In the genomic region with DNA sequence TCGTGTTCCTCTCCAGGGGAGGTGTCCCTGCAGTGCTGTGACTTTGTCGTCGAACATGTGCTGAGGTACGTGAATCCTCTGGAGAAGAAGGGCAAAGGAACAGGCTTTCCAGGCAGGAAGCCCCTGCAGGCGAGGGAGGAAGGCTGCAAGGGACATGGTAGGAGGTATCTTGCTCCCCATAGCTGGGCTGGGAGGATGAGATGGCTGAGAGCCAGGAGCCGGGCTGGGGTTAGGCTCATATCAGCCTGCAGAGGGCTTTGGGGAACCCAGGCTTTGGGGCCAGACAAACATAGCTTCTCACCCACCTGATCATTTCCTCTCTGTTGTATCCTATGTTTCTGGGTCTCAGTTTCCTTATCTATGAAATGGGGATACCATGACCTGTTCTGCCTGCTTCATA, we compare ENCODE assay signal across 14 cellular contexts. TPM values are rescaled to one million over a fixed set of nuclear protein-coding genes. Genes with fewer than 3 reads are reported as not detected.
DNase-seq lines count a peak whose midpoint lies in the region; ATAC-seq, FAIRE-seq and TF ChIP-seq lines count a peak whose summit lies in the region.
"Not testable (repeated sequence)": the region's sequence is repeated elsewhere in the genome, so short reads cannot be mapped to it uniquely, and the experiment has no call there.
"Had no signal": no experiment of that assay in that cellular context is flagged by ENCODE, and none has a peak within 500 bp of the region (broad histone marks: within the 10 kb centered on the region; RNA-seq: fewer than 3 reads in every experiment).

No MANE protein-coding gene starts in this region.

- H2AFZ ChIP-seq in GM23338; HCT116 (ENCODE audit: low read depth, low read length, poor library complexity, severe bottlenecking); K562 (ENCODE audit: low read depth, low read length); HepG2 (ENCODE audit: low read length): not testable (repeated sequence)

- TF ChIP-seq POLR2A in A549 (IDR thresholded peaks at IDR 0.05; ENCODE audit: low read length); HCT116 (IDR thresholded peaks at IDR 0.05; ENCODE audit: borderline replicate concordance, extremely low read depth, insufficient read depth, insufficient read length); K562 (conservative IDR thresholded peaks at IDR 0.05); HepG2 (IDR thresholded peaks at IDR 0.05; ENCODE audit: insufficient read depth in 1 of 2, low read depth in 2 of 2, low read length in 2 of 2): not testable (repeated sequence)

- H4K20me1 ChIP-seq in GM23338 (replicated peaks; ENCODE audit: insufficient read depth); HCT116 (ENCODE audit: insufficient read depth); K562 (replicated peaks; ENCODE audit: control insufficient read depth, insufficient read depth, low read length); HepG2 (ENCODE audit: insufficient read depth, low read length): not testable (repeated sequence)

- not testable (repeated sequence) for H3K36me3 ChIP-seq in GM23338 (ENCODE audit: insufficient read depth); HCT116 (ENCODE audit: control insufficient read depth in 1 of 2, insufficient read depth in 2 of 2, low read length in 2 of 2); Panc1 (ENCODE audit: control insufficient read depth, insufficient read depth, low read length); K562 (ENCODE audit: control insufficient read depth, insufficient read depth, low read length); HepG2 (replicated peaks in 1 of 2; ENCODE audit: control insufficient read depth in 1 of 2, insufficient read depth in 2 of 2, low read length in 2 of 2)

- H3K27me3 ChIP-seq in GM23338 (ENCODE audit: insufficient read depth); HCT116 (ENCODE audit: insufficient read depth, low read length); Panc1 (ENCODE audit: control insufficient read depth, insufficient read depth, low read length); K562 (ENCODE audit: control insufficient read depth in 2 of 2, insufficient read depth in 2 of 2, low read length in 2 of 2); HepG2 (ENCODE audit: control insufficient read depth in 1 of 2, insufficient read depth in 2 of 2, low read length in 2 of 2): not testable (repeated sequence)

- not testable (repeated sequence) for H3K27ac Mint-ChIP-seq in GM23338, WTC11

- H3K9me2 ChIP-seq in GM23338 (ENCODE audit: insufficient read depth); HCT116 (ENCODE audit: insufficient read depth): not testable (repeated sequence)

- not testable (repeated sequence) for H3K4me1 Mint-ChIP-seq in GM23338, WTC11

- in situ Hi-C loops in Panc1 (cut with HindIII; ENCODE audit: low pct_unique_long_range_greater_than_20kb, low sequenced_read_pairs); HepG2 (cut with HindIII; ENCODE audit: extremely low pct_ligation_motif_present, low pct_unique_long_range_greater_than_20kb): not testable (repeated sequence)
- in situ Hi-C loops in K562 (cut with MboI) = loop anchor here (10.0 kb wide), 1 partner anchor 578 kb away; no protein-coding TSS in a partner anchor

- not testable (repeated sequence) for BruUV-seq in HCT116 (replicated peaks; lab: Mats Ljungman, UMichigan); Panc1 (replicated peaks; lab: Mats Ljungman, UMichigan); K562 (replicated peaks; lab: Mats Ljungman, UMichigan); HepG2 (replicated peaks; lab: Mats Ljungman, UMichigan)

- WGBS in A549 (ENCODE audit: missing lambda C conversion rate) = no CpG with 5 or more reads among the region's 6 CpGs
- WGBS in K562 (ENCODE audit: insufficient coverage, low coverage, missing lambda C conversion rate) = no CpG with 5 or more reads among the region's 6 CpGs
- WGBS in HepG2 (ENCODE audit: low lambda C conversion rate) = no CpG with 5 or more reads among the region's 6 CpGs

- H3K9me3 Mint-ChIP-seq in GM23338, WTC11: not testable (repeated sequence)

- FAIRE-seq in A549 (lab: Jason Lieb, UNC); K562 (lab: Jason Lieb, UNC); HepG2 (lab: Jason Lieb, UNC): not testable (repeated sequence)

- H3K4me2 ChIP-seq in A549; GM23338; HCT116 (ENCODE audit: low read length); K562 (ENCODE audit: insufficient read depth, low read length); HepG2 (ENCODE audit: low read depth, low read length): not testable (repeated sequence)

- ATAC-seq in A549 (peak; percentile 74 to 87; a peak in 5 of 6 replicates), GM23338 (peak; percentile 99), HCT116 (peak; percentile 76), Panc1 (peak; percentile 57; the same call in 1 of the 2 replicates), SK-N-SH treated with all-trans-retinoic acid at 6 μM for 48 hours (0 out of 3 replicates have a peak, but pooled peaks have one; percentile 43), WTC11 (peak; percentile 99), K562 (peak; percentile 87), HepG2 (peak; percentile 74)

- CTCF ChIA-PET in A549 (lab: Yijun Ruan, JAX); HCT116 (lab: Charles Lee); Panc1 (lab: Charles Lee); WTC11 (lab: Charles Lee); K562 (lab: Yijun Ruan, JAX; ENCODE audit: low intra/inter-chr PET ratio); HepG2 (lab: Yijun Ruan, JAX; ENCODE audit: low intra/inter-chr PET ratio, low total read pairs): not testable (repeated sequence)

- not testable (repeated sequence) for H3K9me3 ChIP-seq in A549; HCT116 (ENCODE audit: control insufficient read depth in 1 of 2, insufficient read depth in 1 of 2, low read depth in 1 of 2, low read length in 2 of 2); Panc1 (ENCODE audit: control insufficient read depth, insufficient read depth, low read depth, low read length); K562 (replicated peaks; ENCODE audit: control insufficient read depth, insufficient read depth, low read depth, low read length); HepG2 (ENCODE audit: low read length)

- H3K9me1 ChIP-seq in K562 (ENCODE audit: control insufficient read depth, insufficient read depth, low read length) = not testable (repeated sequence)

- TF ChIP-seq RAD21 in A549 (conservative IDR thresholded peaks at IDR 0.05 in 1 of 2, IDR thresholded peaks at IDR 0.05 in 1 of 2); HCT116 (IDR thresholded peaks at IDR 0.05; ENCODE audit: low read depth); K562 (CRISPR knock-in tag; conservative IDR thresholded peaks at IDR 0.05 in 1 of 2, IDR thresholded peaks at IDR 0.05 in 1 of 2); HepG2 (CRISPR knock-in tag; IDR thresholded peaks at IDR 0.05): not testable (repeated sequence)

- H3K4me3 ChIP-seq in A549; GM23338; HCT116 (replicated peaks in 1 of 2; ENCODE audit: low read depth in 1 of 2, low read length in 2 of 2); Panc1 (ENCODE audit: low read depth in 2 of 2, low read length in 2 of 2); K562; HepG2 (replicated peaks in 1 of 3; ENCODE audit: insufficient read depth in 1 of 3, low read depth in 2 of 3, low read length in 3 of 3): not testable (repeated sequence)

- not testable (repeated sequence) for H3K36me3 Mint-ChIP-seq in GM23338 (ENCODE audit: low read depth); WTC11

- not testable (repeated sequence) for H3K27ac ChIP-seq in A549; GM23338 (ENCODE audit: low read depth); HCT116 (ENCODE audit: low read depth, low read length); Panc1 (ENCODE audit: low read length); K562 (ENCODE audit: extremely low read depth, low read depth, low read length); HepG2 (ENCODE audit: extremely low read length, insufficient read depth, low read length)

- RAD21 ChIA-PET in HCT116 (lab: Charles Lee; ENCODE audit: low non-redundant PET in 1 of 2, low total read pairs in 2 of 2, uncharacterized antibody in 2 of 2, unreplicated experiment in 2 of 2) = not testable (repeated sequence)

- DNase-seq in A549 (ENCODE audit: low read depth in 1 of 2, low spot score in 1 of 2); GM23338 (ENCODE audit: low spot score); HCT116 (ENCODE audit: low read depth, low spot score); Panc1 (ENCODE audit: low read depth, low spot score); WTC11 (ENCODE audit: low spot score); K562 (ENCODE audit: extremely low read depth in 1 of 4, low spot score in 3 of 4); HepG2 (ENCODE audit: low spot score): not testable (repeated sequence)

- H3F3A ChIP-seq in GM23338 (replicated peaks; ENCODE audit: low read depth) = not testable (repeated sequence)

- not testable (repeated sequence) for H3K79me2 ChIP-seq in GM23338 (replicated peaks; ENCODE audit: insufficient read depth); HCT116 (ENCODE audit: insufficient read depth, low read length); K562 (ENCODE audit: control insufficient read depth, insufficient read depth, low read length); HepG2 (ENCODE audit: insufficient read depth, low read length)

- intact Hi-C loops in HCT116 (cut with micrococcal nuclease); Panc1 (cut with micrococcal nuclease; ENCODE audit: unreplicated experiment); K562 (cut with micrococcal nuclease); HepG2 (cut with micrococcal nuclease; ENCODE audit: unreplicated experiment): not testable (repeated sequence)

- not testable (repeated sequence) for TF ChIP-seq CTCF in A549 (IDR thresholded peaks at IDR 0.05); GM23338 (conservative IDR thresholded peaks at IDR 0.05; ENCODE audit: low read depth in 2 of 2); HCT116 (IDR thresholded peaks at IDR 0.05 in 2 of 3, conservative IDR thresholded peaks at IDR 0.05 in 1 of 3; ENCODE audit: borderline replicate concordance in 1 of 3, insufficient read depth in 1 of 3, low read depth in 2 of 3, low read length in 2 of 3); Panc1 (IDR thresholded peaks at IDR 0.05); WTC11 (IDR thresholded peaks at IDR 0.05); K562 (IDR thresholded peaks at IDR 0.05 in 2 of 3, conservative IDR thresholded peaks at IDR 0.05 in 1 of 3; ENCODE audit: insufficient read depth in 2 of 3, low read depth in 1 of 3, low read length in 3 of 3); HepG2 (CRISPR knock-in tag; IDR thresholded peaks at IDR 0.05)

- H3K27me3 Mint-ChIP-seq in GM23338 (ENCODE audit: insufficient read depth, low read depth, poor library complexity); WTC11 (ENCODE audit: low read depth): not testable (repeated sequence)

- not testable (repeated sequence) for TF ChIP-seq EP300 in A549 (IDR thresholded peaks at IDR 0.05); K562 (IDR thresholded peaks at IDR 0.05; ENCODE audit: low read length); HepG2 (IDR thresholded peaks at IDR 0.05; ENCODE audit: low read depth in 2 of 2, low read length in 2 of 2); HepG2 (CRISPR knock-in tag; IDR thresholded peaks at IDR 0.05; ENCODE audit: borderline replicate concordance)

- H3K4me1 ChIP-seq in A549; GM23338 (ENCODE audit: insufficient read depth); HCT116 (ENCODE audit: control insufficient read depth in 1 of 2, insufficient read depth in 2 of 2, low read length in 2 of 2); Panc1 (ENCODE audit: control insufficient read depth, insufficient read depth, low read length); K562 (replicated peaks in 1 of 2; ENCODE audit: control insufficient read depth in 2 of 2, insufficient read depth in 2 of 2, low read length in 2 of 2); HepG2 (ENCODE audit: insufficient read depth, low read length): not testable (repeated sequence)

- POLR2A ChIA-PET in A549 (lab: Yijun Ruan, JAX); HCT116 (lab: Charles Lee); Panc1 (lab: Charles Lee); WTC11 (lab: Charles Lee); K562 (lab: Yijun Ruan, JAX); HepG2 (lab: Yijun Ruan, JAX): not testable (repeated sequence)

- H3K9ac ChIP-seq in HCT116 (ENCODE audit: low read length); K562 (ENCODE audit: insufficient read depth in 1 of 2, low read depth in 2 of 2, low read length in 2 of 2); HepG2 (ENCODE audit: insufficient read depth, low read depth, low read length): not testable (repeated sequence)

- not testable (repeated sequence) for H3K4me3 Mint-ChIP-seq in GM23338, WTC11

RNA-seq across cellular contexts. Expression of a gene that starts 34.4 kb away (rescaled TPM):
- polyA plus RNA-seq in A549 (2011; rRNA removed) (0.85 and 1.8 TPM in 2 replicates), A549 (2017; fragmentation: RNase III; extraction: RNeasy Plus Mini Kit Qiagen cat#74134 plus additional on column Dnase treatment) (1.1 to 3.7 TPM (median 2.3 TPM) in 3 replicates), GM23338 (2016; fragmentation: Nextera tagmentation; extraction: Ambion mirVana) (21.3 TPM in 2 replicates), K562 (2011; rRNA removed) (0.83 and 1.3 TPM in 2 replicates), K562 (2014; fragmentation: Illumina TruSeq; extraction: Trizol) (2.1 and 6.6 TPM in 2 replicates), K562 (2014; fragmentation: Nextera tagmentation; extraction: Ambion mirVana) (under 1 TPM; 0.14 to 0.23 TPM), K562 (2014; rRNA removed) (3.9 and 5.1 TPM in 2 replicates), HepG2 (2011; rRNA removed) (0.08 and 0.50 TPM in 2 replicates)
- 0.09 and 0.27 TPM in 2 replicates for polyA plus RNA-seq in A549 (2012; cell fraction: cytosol; rRNA removed)
- polyA plus RNA-seq in A549 (2012; cell fraction: nucleus; rRNA removed) = 0.80 and 1.4 TPM in 2 replicates
- polyA minus RNA-seq in A549 (2011; rRNA and poly(A)+ RNA removed) = not detected in 2 replicates
- total RNA-seq in GM23338 (2014; rRNA removed; shearing (Covaris generic)) = 3.7 and 6.7 TPM in 2 replicates
- total RNA-seq in HCT116 (2021; ENCODE audit: unreplicated experiment) (3.1 TPM), Panc1 (2021; ENCODE audit: unreplicated experiment) (3.9 TPM), WTC11 (2021) (12.1 to 20.8 TPM (median 19.5 TPM) in 3 replicates), K562 (2014; rRNA removed) (2.0 TPM in 2 replicates), K562 (2014; rRNA removed; fragmentation: Illumina TruSeq; extraction: Trizol) (1.4 and 4.3 TPM in 2 replicates), K562 (2015; rRNA removed; fragmentation: Illumina TruSeq; extraction: Trizol) (4.0 and 4.3 TPM in 2 replicates), K562 (2021) (4.5 and 6.2 TPM in 2 replicates), HepG2 (2016; rRNA removed; fragmentation: Illumina TruSeq; extraction: Trizol) (0.20 TPM in 1 of 2 replicates, not detected in the other)
- 1.4 and 2.4 TPM in 2 replicates for polyA plus RNA-seq in HCT116 (2012)
- not detected for polyA plus RNA-seq in Panc1 (2012; ENCODE audit: insufficient read length)
- 10.1 and 26.2 TPM in 2 replicates for total RNA-seq in K562 (2011; cell fraction: chromatin; rRNA removed; ENCODE audit: low replicate concordance)
- total RNA-seq in K562 (2011; cell fraction: nucleolus; rRNA removed) = 5.3 and 5.8 TPM in 2 replicates
- 3.0 and 9.5 TPM in 2 replicates for total RNA-seq in K562 (2011; cell fraction: nucleoplasm; rRNA removed)
- polyA plus RNA-seq in K562 (2011; cell fraction: cytosol; rRNA removed) = 0.49 and 0.91 TPM in 2 replicates
- 6.3 and 6.4 TPM in 2 replicates for polyA plus RNA-seq in K562 (2011; cell fraction: nucleus; rRNA removed)
- polyA plus RNA-seq in K562 (2012) = 1.9 and 2.2 TPM in 2 replicates
- 0.91 TPM in 1 of 2 replicates, not detected in the other for polyA minus RNA-seq in K562 (2011; rRNA and poly(A)+ RNA removed)
- not detected in 2 replicates for polyA minus RNA-seq in K562 (2011; cell fraction: cytosol; rRNA and poly(A)+ RNA removed)
- 1.2 TPM in 1 of 2 replicates, not detected in the other for polyA minus RNA-seq in K562 (2011; cell fraction: nucleus; rRNA and poly(A)+ RNA removed)
- not detected in 2 replicates for total RNA-seq in HepG2 (2016; cell fraction: cytosol; rRNA removed; fragmentation: Illumina TruSeq; extraction: Trizol; ENCODE audit: low read depth)
- total RNA-seq in HepG2 (2016; cell fraction: insoluble cytoplasmic fraction; rRNA removed; fragmentation: Illumina TruSeq; extraction: Trizol) = not detected in 2 replicates
- not detected in 2 replicates for total RNA-seq in HepG2 (2016; cell fraction: membrane; rRNA removed; fragmentation: Illumina TruSeq; extraction: Trizol)
- total RNA-seq in HepG2 (2016; cell fraction: nucleus; rRNA removed; fragmentation: Illumina TruSeq; extraction: Trizol) = not detected in 2 replicates
- 0.24 and 0.29 TPM in 2 replicates for polyA plus RNA-seq in HepG2 (2011; cell fraction: cytosol; rRNA removed)
- 1.4 and 2.0 TPM in 2 replicates for polyA plus RNA-seq in HepG2 (2011; cell fraction: nucleus; rRNA removed)
- 1.1 TPM in 1 of 2 replicates, not detected in the other for polyA plus RNA-seq in HepG2 (2012)
- polyA plus RNA-seq in HepG2 (2016; cell fraction: cytosol; fragmentation: Illumina TruSeq; extraction: Trizol; ENCODE audit: low read depth) = not detected in 2 replicates
- polyA plus RNA-seq in HepG2 (2016; cell fraction: insoluble cytoplasmic fraction; fragmentation: Illumina TruSeq; extraction: Trizol; ENCODE audit: low read depth) = not detected in 2 replicates
- not detected in 2 replicates for polyA plus RNA-seq in HepG2 (2016; cell fraction: membrane; fragmentation: Illumina TruSeq; extraction: Trizol; ENCODE audit: low read depth)
- polyA plus RNA-seq in HepG2 (2016; cell fraction: nucleus; fragmentation: Illumina TruSeq; extraction: Trizol; ENCODE audit: insufficient read depth, low read depth) = 1.4 TPM in 1 of 2 replicates, not detected in the other
- polyA minus RNA-seq in HepG2 (2011; rRNA and poly(A)+ RNA removed; ENCODE audit: low replicate concordance) = not detected in 2 replicates
- not detected in 2 replicates for polyA minus RNA-seq in HepG2 (2011; cell fraction: cytosol; rRNA and poly(A)+ RNA removed)
- 0.52 and 0.99 TPM in 2 replicates for polyA minus RNA-seq in HepG2 (2011; cell fraction: nucleus; rRNA and poly(A)+ RNA removed)
- total RNA-seq: Calu3, Daoy had no signal
- polyA plus RNA-seq: CD14-positive monocyte; CD4-positive, alpha-beta memory T cell; CD4-positive, CD25-positive, alpha-beta regulatory T cell; CD8-positive, alpha-beta memory T cell had no signal

RNA-seq across cellular contexts. Expression of a gene that starts 56.8 kb away (rescaled TPM):
- polyA plus RNA-seq in A549 (2011; rRNA removed) (107 and 134 TPM in 2 replicates), A549 (2017; fragmentation: RNase III; extraction: RNeasy Plus Mini Kit Qiagen cat#74134 plus additional on column Dnase treatment) (84.3 to 90.4 TPM (median 88.5 TPM) in 3 replicates), GM23338 (2016; fragmentation: Nextera tagmentation; extraction: Ambion mirVana) (53.7 and 55.0 TPM in 2 replicates), K562 (2011; rRNA removed) (34.6 and 38.7 TPM in 2 replicates), K562 (2014; fragmentation: Illumina TruSeq; extraction: Trizol) (90.1 and 106 TPM in 2 replicates), K562 (2014; fragmentation: Nextera tagmentation; extraction: Ambion mirVana) (10 to 100 TPM; 13.3 to 21.7 TPM), K562 (2014; rRNA removed) (27.2 and 36.5 TPM in 2 replicates), HepG2 (2011; rRNA removed) (243 and 289 TPM in 2 replicates)
- polyA plus RNA-seq in A549 (2012; cell fraction: cytosol; rRNA removed) = 68.4 and 80.8 TPM in 2 replicates
- 161 and 204 TPM in 2 replicates for polyA plus RNA-seq in A549 (2012; cell fraction: nucleus; rRNA removed)
- polyA minus RNA-seq in A549 (2011; rRNA and poly(A)+ RNA removed) = 178 and 201 TPM in 2 replicates
- total RNA-seq in GM23338 (2014; rRNA removed; shearing (Covaris generic)) = 95.6 and 145 TPM in 2 replicates
- total RNA-seq in HCT116 (2021; ENCODE audit: unreplicated experiment) (122 TPM), Panc1 (2021; ENCODE audit: unreplicated experiment) (249 TPM), WTC11 (2021) (100.0 to 112 TPM (median 101 TPM) in 3 replicates), K562 (2014; rRNA removed) (30.3 and 49.3 TPM in 2 replicates), K562 (2014; rRNA removed; fragmentation: Illumina TruSeq; extraction: Trizol) (39.0 and 42.1 TPM in 2 replicates), K562 (2015; rRNA removed; fragmentation: Illumina TruSeq; extraction: Trizol) (51.4 and 51.7 TPM in 2 replicates), K562 (2021) (74.2 and 76.9 TPM in 2 replicates), HepG2 (2016; rRNA removed; fragmentation: Illumina TruSeq; extraction: Trizol) (91.7 and 176 TPM in 2 replicates)
- 126 and 138 TPM in 2 replicates for polyA plus RNA-seq in HCT116 (2012)
- polyA plus RNA-seq in Panc1 (2012; ENCODE audit: insufficient read length) = 196 TPM
- total RNA-seq in K562 (2011; cell fraction: chromatin; rRNA removed; ENCODE audit: low replicate concordance) = 81.8 and 143 TPM in 2 replicates
- total RNA-seq in K562 (2011; cell fraction: nucleolus; rRNA removed) = 144 and 152 TPM in 2 replicates
- 113 and 127 TPM in 2 replicates for total RNA-seq in K562 (2011; cell fraction: nucleoplasm; rRNA removed)
- 31.0 and 42.1 TPM in 2 replicates for polyA plus RNA-seq in K562 (2011; cell fraction: cytosol; rRNA removed)
- polyA plus RNA-seq in K562 (2011; cell fraction: nucleus; rRNA removed) = 52.4 and 56.6 TPM in 2 replicates
- polyA plus RNA-seq in K562 (2012) = 53.8 and 76.0 TPM in 2 replicates
- polyA minus RNA-seq in K562 (2011; rRNA and poly(A)+ RNA removed) = 52.7 and 76.2 TPM in 2 replicates
- 86.1 and 86.6 TPM in 2 replicates for polyA minus RNA-seq in K562 (2011; cell fraction: cytosol; rRNA and poly(A)+ RNA removed)
- 15.9 and 37.3 TPM in 2 replicates for polyA minus RNA-seq in K562 (2011; cell fraction: nucleus; rRNA and poly(A)+ RNA removed)
- total RNA-seq in HepG2 (2016; cell fraction: cytosol; rRNA removed; fragmentation: Illumina TruSeq; extraction: Trizol; ENCODE audit: low read depth) = 23.7 and 26.9 TPM in 2 replicates
- 79.8 and 173 TPM in 2 replicates for total RNA-seq in HepG2 (2016; cell fraction: insoluble cytoplasmic fraction; rRNA removed; fragmentation: Illumina TruSeq; extraction: Trizol)
- total RNA-seq in HepG2 (2016; cell fraction: membrane; rRNA removed; fragmentation: Illumina TruSeq; extraction: Trizol) = 56.9 and 69.3 TPM in 2 replicates
- 167 and 204 TPM in 2 replicates for total RNA-seq in HepG2 (2016; cell fraction: nucleus; rRNA removed; fragmentation: Illumina TruSeq; extraction: Trizol)
- 201 and 203 TPM in 2 replicates for polyA plus RNA-seq in HepG2 (2011; cell fraction: cytosol; rRNA removed)
- polyA plus RNA-seq in HepG2 (2011; cell fraction: nucleus; rRNA removed) = 179 and 192 TPM in 2 replicates
- polyA plus RNA-seq in HepG2 (2012) = 230 and 254 TPM in 2 replicates
- polyA plus RNA-seq in HepG2 (2016; cell fraction: cytosol; fragmentation: Illumina TruSeq; extraction: Trizol; ENCODE audit: low read depth) = 21.0 and 22.5 TPM in 2 replicates
- 73.1 and 87.0 TPM in 2 replicates for polyA plus RNA-seq in HepG2 (2016; cell fraction: insoluble cytoplasmic fraction; fragmentation: Illumina TruSeq; extraction: Trizol; ENCODE audit: low read depth)
- polyA plus RNA-seq in HepG2 (2016; cell fraction: membrane; fragmentation: Illumina TruSeq; extraction: Trizol; ENCODE audit: low read depth) = 39.3 and 45.7 TPM in 2 replicates
- 234 and 271 TPM in 2 replicates for polyA plus RNA-seq in HepG2 (2016; cell fraction: nucleus; fragmentation: Illumina TruSeq; extraction: Trizol; ENCODE audit: insufficient read depth, low read depth)
- 110 and 255 TPM in 2 replicates for polyA minus RNA-seq in HepG2 (2011; rRNA and poly(A)+ RNA removed; ENCODE audit: low replicate concordance)
- polyA minus RNA-seq in HepG2 (2011; cell fraction: cytosol; rRNA and poly(A)+ RNA removed) = 286 and 433 TPM in 2 replicates
- polyA minus RNA-seq in HepG2 (2011; cell fraction: nucleus; rRNA and poly(A)+ RNA removed) = 151 and 209 TPM in 2 replicates

Comparison
In these comparisons a context has a peak if more than half of its experiments do, and no peak if none do; other contexts are left out.
1. ATAC-seq: peak in every context shown above with its lines; median percentile 99 in GM23338; 99 in WTC11; 87 in K562; 80 in A549; 76 in HCT116; 74 in HepG2; 57 in Panc1; 43 in SK-N-SH treated with all-trans-retinoic acid at 6 μM for 48 hours.